Comparison of ENCODE assay signal across 18 cellular contexts in the genomic region with DNA sequence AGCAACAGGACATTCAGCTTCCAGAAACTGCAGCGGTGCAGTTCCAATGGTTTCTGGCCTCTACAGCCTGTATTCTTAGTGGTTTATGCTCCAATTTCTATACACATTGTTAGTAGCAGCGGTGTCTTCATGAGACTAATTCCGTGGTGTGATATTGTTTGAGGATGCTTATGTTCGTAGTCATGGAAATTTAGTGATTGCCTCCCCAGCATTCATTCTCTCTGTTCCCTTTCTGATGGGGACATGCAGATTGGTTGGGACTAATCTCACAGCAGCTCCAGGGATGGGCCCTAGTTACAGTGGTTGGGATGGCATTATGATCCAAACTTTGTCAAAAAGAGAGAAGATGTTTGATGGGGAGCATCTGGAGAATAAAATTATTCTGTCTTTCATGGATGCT.
"Had no signal": no experiment of that assay in that cellular context is flagged by ENCODE, and none has a peak within 500 bp of the region (broad histone marks: within the 10 kb centered on the region; RNA-seq: fewer than 3 reads in every experiment).

No MANE protein-coding gene starts in this region.

- H3K27ac ChIP-seq: gastrocnemius medialis, lower lobe of right lung, neutrophil, prostate gland, right atrium auricular region, stomach, tibial nerve, upper lobe of left lung had no signal

- H3K36me3 ChIP-seq: gastrocnemius medialis, lower lobe of right lung, neutrophil, prostate gland, right atrium auricular region, stomach, tibial nerve, upper lobe of left lung had no signal

- H3K27me3 Mint-ChIP-seq: effector memory CD8-positive, alpha-beta T cell; naive B cell had no signal

- H3K4me1 ChIP-seq: gastrocnemius medialis, lower lobe of right lung, prostate gland, right atrium auricular region, stomach, upper lobe of left lung had no signal

- H3K4me3 ChIP-seq: gastrocnemius medialis, lower lobe of right lung, prostate gland, right atrium auricular region, stomach, tibial nerve, upper lobe of left lung had no signal

- H3K9me3 ChIP-seq: gastrocnemius medialis, lower lobe of right lung, neutrophil, prostate gland, right atrium auricular region, stomach, tibial nerve, upper lobe of left lung had no signal

- H3K4me1 Mint-ChIP-seq: stimulated activated effector memory CD8-positive, alpha-beta T cell treated with anti-CD3 and anti-CD28 coated beads, Interleukin-12 subunit alpha, Interleukin-12 subunit beta, amount 100 ng/mL, for 72 hours had no signal

- H3K27me3 ChIP-seq: gastrocnemius medialis, neutrophil, right atrium auricular region, stomach, tibial nerve, upper lobe of left lung had no signal

- H3K4me3 Mint-ChIP-seq: effector memory CD8-positive, alpha-beta T cell; naive B cell; natural killer cell treated with Interleukin-12 subunit alpha and Interleukin-12 subunit beta and Interleukin-15 and Interleukin-18, amount 100 ng/mL, for 72 hours; neural crest cell; stimulated activated effector memory CD8-positive, alpha-beta T cell treated with anti-CD3 and anti-CD28 coated beads, Interleukin-12 subunit alpha, Interleukin-12 subunit beta, amount 100 ng/mL, for 72 hours had no signal

- H3K36me3 Mint-ChIP-seq: naive B cell; natural killer cell treated with Interleukin-12 subunit alpha and Interleukin-12 subunit beta and Interleukin-15 and Interleukin-18, amount 100 ng/mL, for 72 hours; stimulated activated effector memory CD8-positive, alpha-beta T cell treated with anti-CD3 and anti-CD28 coated beads, Interleukin-12 subunit alpha, Interleukin-12 subunit beta, amount 100 ng/mL, for 72 hours had no signal

- DNase-seq: effector memory CD8-positive, alpha-beta T cell; gastrocnemius medialis; head of caudate nucleus; left ventricle myocardium superior; lower lobe of right lung; naive B cell; stimulated activated CD4-positive, alpha-beta T cell treated with anti-CD3 and anti-CD28 coated beads, Interleukin-2, amount 100 ng/mL, for 24 hours; stimulated activated CD4-positive, alpha-beta T cell treated with anti-CD3 and anti-CD28 coated beads, Interleukin-4, amount 100 ng/mL, for 24 hours; stimulated activated naive CD4-positive, alpha-beta T cell treated with Interleukin-2 at 50 U/mL for 16 hours; stomach; upper lobe of left lung had no signal

- H3K27ac Mint-ChIP-seq: effector memory CD8-positive, alpha-beta T cell; naive B cell; natural killer cell treated with Interleukin-12 subunit alpha and Interleukin-12 subunit beta and Interleukin-15 and Interleukin-18, amount 100 ng/mL, for 72 hours; stimulated activated effector memory CD8-positive, alpha-beta T cell treated with anti-CD3 and anti-CD28 coated beads, Interleukin-12 subunit alpha, Interleukin-12 subunit beta, amount 100 ng/mL, for 72 hours had no signal

- H3K9me3 Mint-ChIP-seq: effector memory CD8-positive, alpha-beta T cell; natural killer cell treated with Interleukin-12 subunit alpha and Interleukin-12 subunit beta and Interleukin-15 and Interleukin-18, amount 100 ng/mL, for 72 hours; neural crest cell; stimulated activated effector memory CD8-positive, alpha-beta T cell treated with anti-CD3 and anti-CD28 coated beads, Interleukin-12 subunit alpha, Interleukin-12 subunit beta, amount 100 ng/mL, for 72 hours had no signal
